ENCODE assay signal across 13 cellular contexts in the genomic region with DNA sequence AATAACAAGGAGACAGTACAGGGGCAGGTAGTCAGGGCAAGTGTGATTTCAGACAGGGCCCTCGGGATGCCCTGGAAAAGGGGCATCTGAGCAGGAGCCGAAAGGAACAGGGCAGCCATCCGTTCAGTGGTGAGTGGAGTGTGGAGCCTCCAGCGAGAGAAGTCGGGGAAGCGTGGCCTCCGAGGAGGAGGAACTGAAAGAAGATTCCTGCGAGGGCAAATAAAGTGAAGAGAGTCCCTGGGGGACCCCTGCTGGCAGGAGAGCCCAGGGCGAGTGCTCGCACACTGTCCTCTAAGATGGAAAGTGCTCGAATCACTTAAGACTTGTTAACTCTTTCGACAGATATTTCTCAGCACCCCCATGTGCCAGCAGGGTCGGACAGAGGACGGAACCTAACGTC. TPM values are rescaled to one million over a fixed set of nuclear protein-coding genes. Genes with fewer than 3 reads are reported as not detected.
DNase-seq lines count a peak whose midpoint lies in the region; FAIRE-seq and TF ChIP-seq lines count a peak whose summit lies in the region.
"Had no signal": no experiment of that assay in that cellular context is flagged by ENCODE, and none has a peak within 500 bp of the region (broad histone marks: within the 10 kb centered on the region; RNA-seq: fewer than 3 reads in every experiment).

No MANE protein-coding gene starts in this region.

- no peak for TF ChIP-seq CTCF in osteoblast (IDR thresholded peaks at IDR 0.05; ENCODE audit: extremely low read depth, low read depth, low read length)

- no peak overlapping the region for H2AK5ac ChIP-seq in trophoblast cell (ENCODE audit: low read length)

- no peaks in the 10 kb centered on the region for H3K79me2 ChIP-seq in osteoblast (ENCODE audit: insufficient read depth, low read length)
- no peaks in the 10 kb centered on the region for H3K79me2 ChIP-seq in trophoblast cell (ENCODE audit: control insufficient read depth, insufficient read depth, low read length, poor library complexity)

- H2BK120ac ChIP-seq in trophoblast cell (ENCODE audit: insufficient read depth, low read length, poor library complexity): no peak overlapping the region

- no peak overlapping the region for H3K14ac ChIP-seq in trophoblast cell (ENCODE audit: low read length)

- FAIRE-seq in frontal cortex (lab: Jason Lieb, UNC): no peak

- no CpG with 5 or more reads among the region's 15 CpGs for whole genome bisulfite sequencing in trophoblast cell (ENCODE audit: extremely low coverage, insufficient coverage, insufficient read length)

- H3K9me3 ChIP-seq in osteoblast (ENCODE audit: low read depth, low read length) (no peaks in the 10 kb centered on the region), trophoblast cell (ENCODE audit: insufficient read depth, low read depth, low read length) (no peaks in the 10 kb centered on the region)

- no peaks in the 10 kb centered on the region for H3K27me3 ChIP-seq in osteoblast (ENCODE audit: insufficient read depth, low read length)
- no peaks in the 10 kb centered on the region for H3K27me3 ChIP-seq in trophoblast cell (ENCODE audit: insufficient read depth, low read length)

- H3K27ac ChIP-seq in osteoblast (ENCODE audit: low read depth, low read length) (no peak overlapping the region), trophoblast cell (ENCODE audit: low read depth, low read length) (no peak overlapping the region)
- H3K27ac ChIP-seq: 22Rv1 had no signal

- no peak overlapping the region for H3K18ac ChIP-seq in trophoblast cell (ENCODE audit: low read length)

- DNase-seq in NCI-H1436 (lab: John Stamatoyannopoulos, UW) (peak; percentile 7), NCI-H1436 treated with DMSO at 0.1 percent for 48 hours (lab: John Stamatoyannopoulos, UW) (no peak), NOMO-1 treated with DMSO at 0.1 percent for 48 hours (lab: John Stamatoyannopoulos, UW; ENCODE audit: unreplicated experiment) (peak; percentile 76), fibroblast of gingiva (ENCODE audit: low read depth) (peak; percentile 21), osteoblast (ENCODE audit: insufficient read length, low spot score, missing footprints) (no peak), CD1c-positive myeloid dendritic cell (ENCODE audit: extremely low spot score) (no peak), trophoblast cell (no peak), frontal cortex (ENCODE audit: low spot score in 2 of 2) (no peak)
- DNase-seq: NCI-H2107, Right ventricle myocardium superior had no signal

- H3K4me1 ChIP-seq in osteoblast (ENCODE audit: insufficient read depth, low read length) (no peaks in the 10 kb centered on the region), trophoblast cell (ENCODE audit: control insufficient read depth in 1 of 2, insufficient read depth in 2 of 2, low read length in 2 of 2) (no peaks in the 10 kb centered on the region)

- no peak overlapping the region for H4K91ac ChIP-seq in trophoblast cell (ENCODE audit: low read depth, low read length)

- H4K12ac ChIP-seq in trophoblast cell (ENCODE audit: low read depth, low read length): no peak overlapping the region

- H3K9ac ChIP-seq in trophoblast cell (ENCODE audit: low read length): no peak overlapping the region

- no peak overlapping the region for H3K4me3 ChIP-seq in osteoblast (ENCODE audit: insufficient read depth, low read length)
- H3K4me3 ChIP-seq in trophoblast cell (ENCODE audit: low read depth, low read length): no peak overlapping the region
- H3K4me3 ChIP-seq: lung had no signal

- no peak overlapping the region for H3K23ac ChIP-seq in trophoblast cell (ENCODE audit: low read length)

- no peaks in the 10 kb centered on the region for H3K36me3 ChIP-seq in osteoblast (ENCODE audit: insufficient read depth, low read length)
- no peaks in the 10 kb centered on the region for H3K36me3 ChIP-seq in trophoblast cell (ENCODE audit: control insufficient read depth in 1 of 2, insufficient read depth in 2 of 2, low read length in 2 of 2)

- H3K79me1 ChIP-seq in trophoblast cell (ENCODE audit: low read length): no peaks in the 10 kb centered on the region

- no peak overlapping the region for H3K4ac ChIP-seq in trophoblast cell (ENCODE audit: low read depth, low read length)

- H4K20me1 ChIP-seq in osteoblast (ENCODE audit: insufficient read depth, low read length): no peaks in the 10 kb centered on the region

- H4K8ac ChIP-seq in trophoblast cell (ENCODE audit: low read depth, low read length): no peak overlapping the region

- no peak overlapping the region for H2BK5ac ChIP-seq in trophoblast cell (ENCODE audit: low read depth, low read length, poor library complexity)

- H3K4me2 ChIP-seq in osteoblast (ENCODE audit: insufficient read depth, low read length) (no peak overlapping the region), trophoblast cell (ENCODE audit: low read length) (no peak overlapping the region)

- H2AFZ ChIP-seq in osteoblast (ENCODE audit: low read length) (peak overlapping the region; percentile 41), trophoblast cell (ENCODE audit: insufficient read depth, low read length, poor library complexity) (no peak overlapping the region)

- H2BK12ac ChIP-seq in trophoblast cell (ENCODE audit: low read length): no peak overlapping the region

RNA-seq across cellular contexts. Expression of a gene that starts 3.5 kb away (rescaled TPM):
- total RNA-seq in osteoblast (under 0.01 and 0.29 TPM in 2 replicates), frontal cortex (not detected)
- not detected in 2 replicates for polyA plus RNA-seq in trophoblast cell (2013)
- total RNA-seq: HT1080, Right ventricle myocardium superior had no signal

Comparison
In these comparisons a context has a peak if more than half of its experiments do, and no peak if none do; other contexts are left out.
1. DNase-seq: peak in NCI-H1436 (single experiment), NOMO-1 treated with DMSO at 0.1 percent for 48 hours (single experiment) and fibroblast of gingiva (single experiment); none in NCI-H1436 treated with DMSO at 0.1 percent for 48 hours (single experiment), osteoblast (single experiment), CD1c-positive myeloid dendritic cell (single experiment), trophoblast cell (0 of 2) and frontal cortex (0 of 2).